3 cellular contexts compared by ENCODE assay signal in the genomic region with DNA sequence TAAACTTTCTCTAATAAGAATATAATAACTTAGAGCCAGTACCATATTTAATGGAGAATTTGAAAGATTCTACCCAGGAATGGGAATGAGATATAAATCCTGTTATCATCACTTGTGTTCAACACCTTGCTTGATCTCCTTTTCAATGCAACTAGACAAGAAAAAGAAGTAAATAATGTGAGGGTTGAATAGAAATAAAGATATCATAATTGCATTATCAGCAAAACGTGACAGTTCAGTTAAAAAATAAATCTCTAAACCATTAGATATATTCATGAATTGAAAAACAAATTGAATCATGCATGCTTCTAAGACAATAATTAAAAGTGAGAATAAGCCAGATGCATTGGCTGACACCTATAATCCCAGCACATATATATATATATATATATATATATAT. TPM values are rescaled to one million over a fixed set of nuclear protein-coding genes. Genes with fewer than 3 reads are reported as not detected.
"Had no signal": no experiment of that assay in that cellular context is flagged by ENCODE, and none has a peak within 500 bp of the region (broad histone marks: within the 10 kb centered on the region; RNA-seq: fewer than 3 reads in every experiment).

No MANE protein-coding gene starts in this region.

RNA-seq across cellular contexts. Expression of gene FAM178B, which starts 36.2 kb away (rescaled TPM):
- total RNA-seq: activated B cell treated with CpG ODN at 0.5 μM for 24 hours; activated CD4-positive, alpha-beta T cell treated with anti-CD3 and anti-CD28 coated beads, Interleukin-2, amount 10 ng/mL, durations not matched to agents 24 days and 14 days; activated CD8-positive, alpha-beta memory T cell treated with anti-CD3 and anti-CD28 coated beads, Interleukin-2, amount 10 ng/mL, durations not matched to agents 7 days and 5 days had no signal
